ENCODE assay signal across 27 cellular contexts in genomic region chr2:121483021-121483420, GRCh38. TPM values are rescaled to one million over a fixed set of nuclear protein-coding genes. Genes with fewer than 3 reads are reported as not detected.
A peak's percentile ranks its signal among the peaks of the same experiment; 100 is the strongest.
DNase-seq lines count a peak whose midpoint lies in the region; ATAC-seq and TF ChIP-seq lines count a peak whose summit lies in the region.
"Had no signal": no experiment of that assay in that cellular context is flagged by ENCODE, and none has a peak within 500 bp of the region (broad histone marks: within the 10 kb centered on the region; RNA-seq: fewer than 3 reads in every experiment).

No MANE protein-coding gene starts in this region.

- no peak for TF ChIP-seq CTCF in cardiac fibroblast (IDR thresholded peaks at IDR 0.05; ENCODE audit: low read depth, low read length)
- TF ChIP-seq CTCF in left ventricle myocardium inferior (IDR thresholded peaks at IDR 0.05; ENCODE audit: borderline replicate concordance) = no peak

- peaks cover 20% of the 10 kb centered on the region for H3K36me3 Mint-ChIP-seq in memory B cell
- H3K36me3 Mint-ChIP-seq: natural killer cell, WTC11 had no signal

- H3K9me3 Mint-ChIP-seq in memory B cell = no peaks in the 10 kb centered on the region
- H3K9me3 Mint-ChIP-seq: activated T-cell treated with anti-CD3 and anti-CD28 coated beads, Interleukin-2, amount 50 U/mL, for 24 hours; H9; stimulated activated effector memory CD8-positive, alpha-beta T cell treated with anti-CD3 and anti-CD28 coated beads, Interleukin-12 subunit alpha, Interleukin-12 subunit beta, amount 100 ng/mL, for 72 hours; WTC11 had no signal

- peak; percentile 18 for DNase-seq in EH (ENCODE audit: low read depth)
- DNase-seq in MG63 = peak; percentile 36
- DNase-seq in cardiac fibroblast (ENCODE audit: low read depth in 2 of 2) = peak; percentile 30 to 77
- no peak for DNase-seq in memory B cell (ENCODE audit: low spot score in 2 of 2)
- DNase-seq in stimulated activated CD4-positive, alpha-beta T cell treated with anti-CD3 and anti-CD28 coated beads, Interleukin-4, amount 100 ng/mL, for 4 hours = no peak
- DNase-seq in left ventricle myocardium inferior = no peak
- DNase-seq: activated CD4-positive, alpha-beta T cell treated with anti-CD3 and anti-CD28 coated beads, Interleukin-2, amount 50 U/mL, for 1 hour; activated gamma-delta T cell treated with Interleukin-2 at 50 U/mL for 16 hours; activated T-cell treated with anti-CD3 and anti-CD28 coated beads, Interleukin-2, amount 50 U/mL, for 24 hours; amniotic stem cell; effector CD8-positive, alpha-beta T cell; erythroblast; H9; islet precursor cell; mucosa of descending colon; natural killer cell; NCI-H1694; NCI-H510A; nucleus accumbens; stimulated activated CD4-positive, alpha-beta T cell treated with anti-CD3 and anti-CD28 coated beads, Interleukin-15, amount 100 ng/mL, for 24 hours had no signal

- H3K27ac Mint-ChIP-seq in memory B cell = peak overlapping the region; percentile 56
- H3K27ac Mint-ChIP-seq: activated T-cell treated with anti-CD3 and anti-CD28 coated beads, Interleukin-2, amount 50 U/mL, for 24 hours; natural killer cell; WTC11 had no signal

- H3K27me3 ChIP-seq in MG63 (no peaks in the 10 kb centered on the region), left ventricle myocardium inferior (ENCODE audit: low read depth) (no peaks in the 10 kb centered on the region)
- H3K27me3 ChIP-seq: BLaER1, cardiac muscle cell, tibial nerve had no signal

- H3K4me1 ChIP-seq in left ventricle myocardium inferior = peaks cover 77% of the 10 kb centered on the region

- no peak overlapping the region for H3K4me3 ChIP-seq in MG63
- H3K4me3 ChIP-seq in cardiac fibroblast (replicated peaks in 1 of 2; ENCODE audit: low read depth in 2 of 2, low read length in 2 of 2) = no peak overlapping the region
- no peak overlapping the region for H3K4me3 ChIP-seq in left ventricle myocardium inferior
- H3K4me3 ChIP-seq: BLaER1, cardiac muscle cell, mucosa of descending colon, tibial nerve had no signal

- no peaks in the 10 kb centered on the region; the same call in 1 of the 2 replicates for H3K36me3 ChIP-seq in MG63
- H3K36me3 ChIP-seq in left ventricle myocardium inferior = no peaks in the 10 kb centered on the region
- H3K36me3 ChIP-seq: cardiac muscle cell had no signal

- H3K4me3 Mint-ChIP-seq in memory B cell = no peak overlapping the region
- H3K4me3 Mint-ChIP-seq: activated T-cell treated with anti-CD3 and anti-CD28 coated beads, Interleukin-2, amount 50 U/mL, for 24 hours; H9; natural killer cell; stimulated activated effector memory CD8-positive, alpha-beta T cell treated with anti-CD3 and anti-CD28 coated beads, Interleukin-12 subunit alpha, Interleukin-12 subunit beta, amount 100 ng/mL, for 72 hours; WTC11 had no signal

- no peaks in the 10 kb centered on the region for H3K9me3 ChIP-seq in MG63
- H3K9me3 ChIP-seq in left ventricle myocardium inferior (replicated peaks) = no peaks in the 10 kb centered on the region
- H3K9me3 ChIP-seq: BLaER1, mucosa of descending colon, tibial nerve had no signal

- intact Hi-C loops in left ventricle myocardium inferior (cut with micrococcal nuclease) = no loop called here

- H3K4me1 Mint-ChIP-seq in memory B cell = peaks cover 14% of the 10 kb centered on the region

- ATAC-seq in memory B cell (ENCODE audit: low read depth) (no peak), HG02798 (IDR thresholded peaks at IDR 0.05; ENCODE audit: poor library complexity, unreplicated experiment) (no peak)
- ATAC-seq: mucosa of descending colon; natural killer cell; stimulated activated effector memory CD8-positive, alpha-beta T cell treated with anti-CD3 and anti-CD28 coated beads, Interleukin-12 subunit alpha, Interleukin-12 subunit beta, amount 100 ng/mL, for 72 hours; WTC11 had no signal

- no peaks in the 10 kb centered on the region for H3K27me3 Mint-ChIP-seq in memory B cell
- H3K27me3 Mint-ChIP-seq: activated T-cell treated with anti-CD3 and anti-CD28 coated beads, Interleukin-2, amount 50 U/mL, for 24 hours had no signal

- H3K27ac ChIP-seq in left ventricle myocardium inferior (replicated peaks) = no peak overlapping the region
- H3K27ac ChIP-seq: BLaER1, cardiac muscle cell had no signal

RNA-seq across cellular contexts. Expression of gene RNU4ATAC, which starts 47.7 kb away (rescaled TPM):
- total RNA-seq in MG63 (2014; rRNA removed; shearing (Covaris generic); ENCODE audit: low replicate concordance) = not detected in 2 replicates
- total RNA-seq in left ventricle myocardium inferior = 7.3 TPM
- total RNA-seq: cardiac muscle cell, H9, liver, natural killer cell, tibial nerve, WTC11 had no signal

Comparison
In these comparisons a context has a peak if more than half of its experiments do, and no peak if none do; other contexts are left out.
1. DNase-seq: peak in EH (single experiment), MG63 (single experiment) and cardiac fibroblast (2 of 2); none in memory B cell (0 of 2), stimulated activated CD4-positive, alpha-beta T cell treated with anti-CD3 and anti-CD28 coated beads, Interleukin-4, amount 100 ng/mL, for 4 hours (0 of 2) and left ventricle myocardium inferior (single experiment).